ENCODE assay signal across 10 cellular contexts in the genomic region with DNA sequence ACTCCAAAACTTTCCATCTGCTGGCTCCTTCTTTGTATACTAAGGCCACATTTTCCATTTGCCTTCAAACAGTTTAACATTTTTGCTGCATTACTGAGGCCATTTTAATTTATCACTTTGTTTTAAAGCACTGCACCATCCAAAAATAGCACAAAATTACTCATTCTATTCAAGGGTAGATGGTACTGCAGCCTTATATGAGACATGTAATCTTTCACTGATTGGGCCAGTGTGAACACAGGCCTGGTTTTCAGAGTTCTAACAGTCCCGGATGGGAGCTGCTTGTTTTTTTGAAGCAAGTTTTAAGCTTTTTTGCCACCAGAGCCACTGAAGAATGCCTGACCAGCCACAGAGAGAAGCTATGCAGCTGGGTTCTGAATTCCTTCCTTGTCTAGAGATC.
DNase-seq lines count a peak whose midpoint lies in the region; ATAC-seq and TF ChIP-seq lines count a peak whose summit lies in the region.
"Had no signal": no experiment of that assay in that cellular context is flagged by ENCODE, and none has a peak within 500 bp of the region (broad histone marks: within the 10 kb centered on the region; RNA-seq: fewer than 3 reads in every experiment).

No MANE protein-coding gene starts in this region.

- no peaks in the 10 kb centered on the region for H3K9me3 Mint-ChIP-seq in CD8-positive, alpha-beta T cell

- H3K9me3 ChIP-seq in adrenal gland (replicated peaks in 1 of 3) (no peaks in the 10 kb centered on the region), smooth muscle cell (replicated peaks; ENCODE audit: low read depth) (no peaks in the 10 kb centered on the region)
- no peaks in the 10 kb centered on the region for H3K9me3 ChIP-seq in CD8-positive, alpha-beta T cell (ENCODE audit: low read length)

- H3K27me3 ChIP-seq in adrenal gland, result no peaks in the 10 kb centered on the region
- H3K27me3 ChIP-seq in smooth muscle cell (ENCODE audit: low read depth), result no peaks in the 10 kb centered on the region
- no peaks in the 10 kb centered on the region for H3K27me3 ChIP-seq in CD8-positive, alpha-beta T cell (ENCODE audit: insufficient read depth, low read length)

- no peaks in the 10 kb centered on the region for H3K36me3 Mint-ChIP-seq in CD8-positive, alpha-beta T cell

- no peak for ATAC-seq in CD8-positive, alpha-beta T cell
- no peak for ATAC-seq in GM19328 (IDR thresholded peaks at IDR 0.05; ENCODE audit: unreplicated experiment)

- no peaks in the 10 kb centered on the region for H3K79me2 ChIP-seq in smooth muscle cell (ENCODE audit: low read depth)

- TF ChIP-seq CTCF in adrenal gland (IDR thresholded peaks at IDR 0.05) (no peak), smooth muscle cell (IDR thresholded peaks at IDR 0.05; ENCODE audit: borderline replicate concordance, insufficient read depth, poor library complexity, severe bottlenecking) (no peak)
- no peak for TF ChIP-seq CTCF in CD8-positive, alpha-beta T cell (IDR thresholded peaks at IDR 0.05)

- no peaks in the 10 kb centered on the region for H3K4me1 Mint-ChIP-seq in CD8-positive, alpha-beta T cell (ENCODE audit: low read depth)

- H3K4me2 ChIP-seq in smooth muscle cell, result peak overlapping the region; percentile 65

- peaks cover 23 to 33% of the 10 kb centered on the region in 2 donors for H3K4me1 ChIP-seq in adrenal gland (replicated peaks in 1 of 2)
- H3K4me1 ChIP-seq in smooth muscle cell (ENCODE audit: low read depth), result peaks cover 13% of the 10 kb centered on the region
- H3K4me1 ChIP-seq in CD8-positive, alpha-beta T cell (ENCODE audit: insufficient read depth, low read length), result no peaks in the 10 kb centered on the region

- H3K27ac ChIP-seq in adrenal gland, result peak overlapping the region in 4 of 5 donors; percentile 46 to 83 (median 73)
- H3K27ac ChIP-seq in smooth muscle cell (ENCODE audit: low read depth), result peak overlapping the region; percentile 77
- H3K27ac ChIP-seq in CD8-positive, alpha-beta T cell (ENCODE audit: low read depth, low read length), result no peak overlapping the region

- peak; percentile 91 for DNase-seq in GM04503 (ENCODE audit: low read depth)
- peak; percentile 23 to 63 (median 47) for DNase-seq in adrenal gland
- DNase-seq in foreskin melanocyte, result peak; percentile 56
- DNase-seq in smooth muscle cell (lab: John Stamatoyannopoulos, UW; ENCODE audit: unreplicated experiment), result no peak
- no peak for DNase-seq in CD8-positive, alpha-beta T cell
- no peak for DNase-seq in DMS53 treated with DMSO at 0.1 percent for 48 hours (lab: John Stamatoyannopoulos, UW; ENCODE audit: unreplicated experiment)
- DNase-seq in NCI-H82 treated with DMSO at 0.1 percent for 48 hours (lab: John Stamatoyannopoulos, UW; ENCODE audit: unreplicated experiment), result no peak
- DNase-seq: Kasumi-1, NCI-H2107 had no signal

- no peaks in the 10 kb centered on the region for H4K20me1 ChIP-seq in smooth muscle cell (ENCODE audit: low read depth)

- H3K27ac Mint-ChIP-seq in CD8-positive, alpha-beta T cell, result no peak overlapping the region

- peak in 1 of 2 donors; percentile 36 for TF ChIP-seq POLR2A in adrenal gland (IDR thresholded peaks at IDR 0.05)

- no peaks in the 10 kb centered on the region for H3K36me3 ChIP-seq in adrenal gland (replicated peaks in 1 of 2)
- no peaks in the 10 kb centered on the region for H3K36me3 ChIP-seq in smooth muscle cell (ENCODE audit: low read depth)
- no peaks in the 10 kb centered on the region for H3K36me3 ChIP-seq in CD8-positive, alpha-beta T cell (ENCODE audit: insufficient read depth, low read length)

- H3F3A ChIP-seq in smooth muscle cell (ENCODE audit: low read depth), result peaks cover 18% of the 10 kb centered on the region

- no peak overlapping the region for H3K9ac ChIP-seq in smooth muscle cell (ENCODE audit: low read depth)

- POLR2A ChIA-PET in CD8-positive, alpha-beta T cell (lab: Charles Lee), result no interaction called here

- no peak overlapping the region for H3K4me3 Mint-ChIP-seq in CD8-positive, alpha-beta T cell

- H3K4me3 ChIP-seq in adrenal gland, result no peak overlapping the region
- no peak overlapping the region for H3K4me3 ChIP-seq in smooth muscle cell
- H3K4me3 ChIP-seq in CD8-positive, alpha-beta T cell (ENCODE audit: low read depth, low read length), result no peak overlapping the region

- CTCF ChIA-PET in CD8-positive, alpha-beta T cell (lab: Charles Lee), result no interaction called here

- intact Hi-C loops in adrenal gland (cut with DNase I), result no loop called here
- intact Hi-C loops in CD8-positive, alpha-beta T cell (cut with DNase I, micrococcal nuclease), result no loop called here

- peaks cover 2% of the 10 kb centered on the region for H3K27me3 Mint-ChIP-seq in CD8-positive, alpha-beta T cell (ENCODE audit: low read depth)

- WGBS in adrenal gland, 4 donors, result 20 to 31% (median 27%) methylated on average over 1 of the region's 1 CpG
- WGBS in smooth muscle cell (ENCODE audit: low lambda C conversion rate), result 0% methylated on average over 1 of the region's 1 CpG

- H2AFZ ChIP-seq in smooth muscle cell (ENCODE audit: low read depth), result no peak overlapping the region

Comparison
In these comparisons a context has a peak if more than half of its experiments do, and no peak if none do; other contexts are left out.
1. DNase-seq: peak in GM04503 (single experiment), adrenal gland (7 of 7) and foreskin melanocyte (single experiment); none in smooth muscle cell (single experiment), CD8-positive, alpha-beta T cell (0 of 7), DMS53 treated with DMSO at 0.1 percent for 48 hours (single experiment) and NCI-H82 treated with DMSO at 0.1 percent for 48 hours (single experiment).